1 cellular context compared by ENCODE assay signal in the genomic region with DNA sequence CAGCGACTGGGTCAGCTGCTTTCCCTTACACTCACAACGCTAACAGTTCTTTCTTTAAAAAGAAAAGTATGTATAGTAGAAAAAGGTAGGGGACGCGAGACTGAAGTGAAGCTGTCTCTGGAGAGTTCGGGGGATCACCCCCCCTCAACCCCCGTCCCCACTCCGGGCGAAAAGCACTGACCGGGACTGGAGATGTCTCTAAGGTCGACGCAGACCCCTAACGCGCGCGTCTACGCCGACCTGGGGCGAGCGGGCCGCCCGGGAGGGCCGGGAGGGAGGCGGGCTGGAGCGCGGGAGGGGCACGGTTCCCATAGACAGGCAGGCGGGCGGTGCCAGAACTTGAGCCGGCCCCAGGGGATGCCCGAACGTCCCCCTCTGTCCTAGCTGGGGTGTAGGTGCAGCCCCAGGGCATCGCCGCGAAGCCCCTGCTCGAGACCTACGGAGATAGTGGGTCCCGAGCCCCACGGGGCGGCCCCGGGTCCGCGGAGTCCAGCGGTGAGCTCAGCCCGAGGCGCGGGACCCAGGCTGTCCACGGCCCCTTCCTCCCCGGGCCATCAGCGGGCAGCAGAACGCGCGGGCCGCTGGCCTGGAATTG.
TF ChIP-seq lines count a peak whose summit lies in the region.

No MANE protein-coding gene starts in this region.

TF ChIP-seq in IMR-90, 13 proteins besides CTCF, POLR2A, EP300 and RAD21 (continued from another document):
- TF ChIP-seq ELK1 (IDR thresholded peaks at IDR 0.05; ENCODE audit: borderline replicate concordance, low read depth, low read length) (no peak), CEBPB (IDR thresholded peaks at IDR 0.05; ENCODE audit: low read depth, low read length) (no peak), BHLHE40 (IDR thresholded peaks at IDR 0.05; ENCODE audit: low read depth, low read length) (no peak), SMC3 (IDR thresholded peaks at IDR 0.05; ENCODE audit: low read depth, low read length) (no peak), RCOR1 (IDR thresholded peaks at IDR 0.05; ENCODE audit: insufficient replicate concordance, low read length) (no peak)
